ENCODE assay signal across 38 cellular contexts in the genomic region with DNA sequence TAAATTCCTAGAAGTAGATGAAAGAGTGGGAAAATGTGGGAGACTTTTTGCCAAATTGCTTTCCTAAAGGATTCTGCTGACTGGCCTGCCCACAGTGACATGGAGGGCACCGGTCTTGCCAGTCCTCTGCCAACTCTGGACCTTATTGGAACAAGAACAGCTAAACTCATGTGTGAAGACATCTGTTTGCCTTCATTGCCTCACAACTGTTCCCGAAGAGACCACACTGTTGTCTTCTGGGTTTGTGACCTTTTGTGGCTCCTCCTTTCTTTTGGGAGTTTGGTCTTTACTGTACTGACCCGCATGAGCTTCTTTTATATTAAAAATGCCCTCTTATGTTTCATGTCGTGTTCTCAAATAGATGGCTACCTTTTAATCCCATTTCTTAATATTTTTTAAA. TPM values are rescaled to one million over a fixed set of nuclear protein-coding genes. Genes with fewer than 3 reads are reported as not detected.
"Had no signal": no experiment of that assay in that cellular context is flagged by ENCODE, and none has a peak within 500 bp of the region (broad histone marks: within the 10 kb centered on the region; RNA-seq: fewer than 3 reads in every experiment).

No MANE protein-coding gene starts in this region.

- H3K9me3 ChIP-seq: MG63, Peyer's patch, SJSA1 had no signal

- DNase-seq: activated CD4-positive, alpha-beta memory T cell treated with anti-CD3 and anti-CD28 coated beads, Interleukin-2, amount 10 ng/mL, durations not matched to agents 7 days and 5 days; activated CD4-positive, alpha-beta T cell treated with anti-CD3 and anti-CD28 coated beads for 1 hour; activated CD4-positive, alpha-beta T cell treated with anti-CD3 and anti-CD28 coated beads for 48 hours; activated CD4-positive, CD25-positive, alpha-beta regulatory T cell; activated CD8-positive, alpha-beta memory T cell treated with anti-CD3 and anti-CD28 coated beads for 24 hours; activated CD8-positive, alpha-beta memory T cell treated with anti-CD3 and anti-CD28 coated beads, Interleukin-2, amount 10 ng/mL, durations not matched to agents 7 days and 5 days; activated CD8-positive, alpha-beta memory T cell treated with anti-CD3 and anti-CD28 coated beads, Interleukin-2, amount 50 U/mL, for 48 hours; activated effector memory CD4-positive, alpha-beta T cell treated with Interleukin-2 at 50 U/mL for 16 hours; activated naive CD4-positive, alpha-beta T cell treated with anti-CD3 and anti-CD28 coated beads, Interleukin-2, amount 10 ng/mL, durations not matched to agents 7 days and 5 days; activated naive CD8-positive, alpha-beta T cell treated with anti-CD3 and anti-CD28 coated beads, Interleukin-2, amount 50 U/mL, for 24 hours; activated T-cell treated with anti-CD3 and anti-CD28 coated beads, Interleukin-2, amount 50 U/mL, for 48 hours; anterior cingulate cortex; central memory CD4-positive, alpha-beta T cell; Kasumi-1; KG1; MG63; NCI-H1048; NCI-H1105 treated with DMSO at 0.1 percent for 48 hours; NCI-H1436; NCI-H1694; NCI-H1930; NCI-H2171; NCI-H510A; NCI-H526; NCI-H748 treated with DMSO at 0.1 percent for 48 hours; NK-92 treated with Interleukin-12 subunit alpha and Interleukin-12 subunit beta, amount 100 ng/mL, for 24 hours; PC-3; Peyer's patch; RPMI8226; SHP77 treated with DMSO at 0.1 percent for 48 hours; SW 1271; T-helper 1 cell; T-helper 2 cell; T-helper 9 cell; WERI-Rb-1 had no signal

- H3K4me3 Mint-ChIP-seq: activated CD4-positive, alpha-beta memory T cell treated with anti-CD3 and anti-CD28 coated beads, Interleukin-2, amount 10 ng/mL, durations not matched to agents 7 days and 5 days; activated CD8-positive, alpha-beta memory T cell treated with anti-CD3 and anti-CD28 coated beads, Interleukin-2, amount 10 ng/mL, durations not matched to agents 7 days and 5 days; activated naive CD4-positive, alpha-beta T cell treated with anti-CD3 and anti-CD28 coated beads, Interleukin-2, amount 10 ng/mL, durations not matched to agents 7 days and 5 days; activated naive CD8-positive, alpha-beta T cell; activated naive CD8-positive, alpha-beta T cell treated with anti-CD3 and anti-CD28 coated beads, Interleukin-2, amount 50 U/mL, for 24 hours; brain had no signal

- H3K4me1 Mint-ChIP-seq: activated CD4-positive, alpha-beta memory T cell treated with anti-CD3 and anti-CD28 coated beads, Interleukin-2, amount 10 ng/mL, durations not matched to agents 7 days and 5 days; activated naive CD4-positive, alpha-beta T cell treated with anti-CD3 and anti-CD28 coated beads, Interleukin-2, amount 10 ng/mL, durations not matched to agents 7 days and 5 days; activated naive CD8-positive, alpha-beta T cell treated with anti-CD3 and anti-CD28 coated beads, Interleukin-2, amount 50 U/mL, for 24 hours had no signal

- H3K36me3 Mint-ChIP-seq: activated CD8-positive, alpha-beta memory T cell treated with anti-CD3 and anti-CD28 coated beads, Interleukin-2, amount 10 ng/mL, durations not matched to agents 7 days and 5 days; activated naive CD4-positive, alpha-beta T cell treated with anti-CD3 and anti-CD28 coated beads, Interleukin-2, amount 10 ng/mL, durations not matched to agents 7 days and 5 days; activated naive CD8-positive, alpha-beta T cell; brain had no signal

- ATAC-seq: activated CD8-positive, alpha-beta memory T cell treated with anti-CD3 and anti-CD28 coated beads, Interleukin-2, amount 10 ng/mL, durations not matched to agents 7 days and 5 days; activated naive CD8-positive, alpha-beta T cell treated with anti-CD3 and anti-CD28 coated beads, Interleukin-2, amount 50 U/mL, for 24 hours; PC-3 had no signal

- H3K9me3 Mint-ChIP-seq: activated CD4-positive, alpha-beta memory T cell treated with anti-CD3 and anti-CD28 coated beads, Interleukin-2, amount 10 ng/mL, durations not matched to agents 7 days and 5 days; activated naive CD4-positive, alpha-beta T cell treated with anti-CD3 and anti-CD28 coated beads, Interleukin-2, amount 10 ng/mL, durations not matched to agents 7 days and 5 days; activated naive CD8-positive, alpha-beta T cell treated with anti-CD3 and anti-CD28 coated beads, Interleukin-2, amount 50 U/mL, for 24 hours had no signal

- H3K27me3 Mint-ChIP-seq: activated naive CD8-positive, alpha-beta T cell; activated naive CD8-positive, alpha-beta T cell treated with anti-CD3 and anti-CD28 coated beads, Interleukin-2, amount 50 U/mL, for 24 hours had no signal

- H3K4me3 ChIP-seq: MG63, Peyer's patch, SJSA1 had no signal

- H3K27ac ChIP-seq: SJSA1, WERI-Rb-1 had no signal

- H3K4me1 ChIP-seq: Peyer's patch, SJSA1 had no signal

- H3K27ac Mint-ChIP-seq: activated CD4-positive, alpha-beta memory T cell treated with anti-CD3 and anti-CD28 coated beads, Interleukin-2, amount 10 ng/mL, durations not matched to agents 7 days and 5 days; activated CD8-positive, alpha-beta memory T cell treated with anti-CD3 and anti-CD28 coated beads, Interleukin-2, amount 10 ng/mL, durations not matched to agents 7 days and 5 days; activated naive CD4-positive, alpha-beta T cell treated with anti-CD3 and anti-CD28 coated beads, Interleukin-2, amount 10 ng/mL, durations not matched to agents 7 days and 5 days; activated naive CD8-positive, alpha-beta T cell treated with anti-CD3 and anti-CD28 coated beads, Interleukin-2, amount 50 U/mL, for 24 hours; brain had no signal

- H3K27me3 ChIP-seq: MG63, Peyer's patch had no signal

- H3K36me3 ChIP-seq: MG63, Peyer's patch, SJSA1, WERI-Rb-1 had no signal

RNA-seq across cellular contexts. Expression of gene WNK2, which starts 16.1 kb away (rescaled TPM):
- total RNA-seq: activated CD8-positive, alpha-beta memory T cell treated with anti-CD3 and anti-CD28 coated beads, Interleukin-2, amount 10 ng/mL, durations not matched to agents 7 days and 5 days; SJSA1 had no signal
